25 cellular contexts compared by ENCODE assay signal in genomic region chr9:86695904-86696424, GRCh38.
DNase-seq lines count a peak whose midpoint lies in the region; ATAC-seq, FAIRE-seq and TF ChIP-seq lines count a peak whose summit lies in the region.
"Had no signal": no experiment of that assay in that cellular context is flagged by ENCODE, and none has a peak within 500 bp of the region (broad histone marks: within the 10 kb centered on the region; RNA-seq: fewer than 3 reads in every experiment).

No MANE protein-coding gene starts in this region.

- intact Hi-C loops in activated CD4-positive, alpha-beta T cell treated with anti-CD3 and anti-CD28 coated beads for 36 hours (cut with DNase I, micrococcal nuclease): no loop called here
- intact Hi-C loops in upper lobe of right lung (cut with DNase I) (no loop called here), aorta (cut with DNase I) (no loop called here)

- H3K79me2 ChIP-seq in H1 (ENCODE audit: control insufficient read depth in 1 of 2, insufficient read depth in 2 of 2, low read length in 2 of 2): no peaks in the 10 kb centered on the region
- no peaks in the 10 kb centered on the region for H3K79me2 ChIP-seq in keratinocyte (ENCODE audit: control insufficient read depth, insufficient read depth, low read length)

- H3K4me3 Mint-ChIP-seq in activated CD4-positive, alpha-beta T cell treated with anti-CD3 and anti-CD28 coated beads for 36 hours: no peak overlapping the region
- H3K4me3 Mint-ChIP-seq: activated CD4-positive, alpha-beta T cell treated with anti-CD3 and anti-CD28 coated beads, Interleukin-2, amount 10 ng/mL, durations not matched to agents 7 days and 5 days; activated CD8-positive, alpha-beta memory T cell treated with anti-CD3 and anti-CD28 coated beads, Interleukin-2, amount 10 ng/mL, durations not matched to agents 7 days and 5 days; activated naive CD4-positive, alpha-beta T cell treated with anti-CD3 and anti-CD28 coated beads, Interleukin-2, amount 50 U/mL, for 24 hours had no signal

- no peak overlapping the region for H3K9ac ChIP-seq in H1 (replicated peaks in 1 of 4; ENCODE audit: extremely low read depth in 1 of 4, low read depth in 3 of 4, low read length in 3 of 4)
- no peak overlapping the region for H3K9ac ChIP-seq in keratinocyte (ENCODE audit: control insufficient read depth, extremely low read depth, insufficient read depth, low read length)

- no peaks in the 10 kb centered on the region for H4K20me1 ChIP-seq in H1 (replicated peaks in 1 of 2; ENCODE audit: control insufficient read depth in 1 of 2, insufficient read depth in 2 of 2, low read length in 2 of 2)
- H4K20me1 ChIP-seq in keratinocyte (ENCODE audit: control insufficient read depth, extremely low read depth, insufficient read depth, low read length): no peaks in the 10 kb centered on the region

- H3K4me3 ChIP-seq in A549 (no peak overlapping the region), H1 (ENCODE audit: extremely low read depth in 1 of 4, insufficient read depth in 2 of 4, low read depth in 3 of 4, low read length in 4 of 4) (no peak overlapping the region), keratinocyte (ENCODE audit: control insufficient read depth in 2 of 3, extremely low read depth in 1 of 3, insufficient read depth in 2 of 3, low read depth in 1 of 3, low read length in 3 of 3) (no peak overlapping the region), upper lobe of right lung (no peak overlapping the region), aorta (ENCODE audit: low read length in 2 of 2) (no peak overlapping the region)
- H3K4me3 ChIP-seq: dorsolateral prefrontal cortex, lung, skin epidermis had no signal

- H2AK5ac ChIP-seq in H1 (ENCODE audit: low read depth, low read length): no peak overlapping the region

- no peak overlapping the region for H3K18ac ChIP-seq in H1 (ENCODE audit: extremely low read depth, low read length)

- H3K27ac ChIP-seq in A549: no peak overlapping the region
- H3K27ac ChIP-seq in H1 (ENCODE audit: low read depth, low read length): no peak overlapping the region
- H3K27ac ChIP-seq in keratinocyte (ENCODE audit: control insufficient read depth, insufficient read depth, low read length): peak overlapping the region; percentile 13
- no peak overlapping the region for H3K27ac ChIP-seq in upper lobe of right lung
- H3K27ac ChIP-seq in aorta (ENCODE audit: low read depth in 1 of 2, low read length in 2 of 2): no peak overlapping the region
- H3K27ac ChIP-seq: dorsolateral prefrontal cortex, VCaP had no signal

- H2BK12ac ChIP-seq in H1 (ENCODE audit: low read depth, low read length): no peak overlapping the region

- no peak for FAIRE-seq in A549 (lab: Jason Lieb, UNC)
- FAIRE-seq in H54 (lab: Jason Lieb, UNC): peak; percentile 83
- no peak for FAIRE-seq in H1 (lab: Jason Lieb, UNC)
- peak; percentile 59 for FAIRE-seq in keratinocyte (lab: Jason Lieb, UNC)
- FAIRE-seq: A204.1 had no signal

- H3K9me3 Mint-ChIP-seq in activated CD4-positive, alpha-beta T cell treated with anti-CD3 and anti-CD28 coated beads for 36 hours (ENCODE audit: low read depth): no peaks in the 10 kb centered on the region
- H3K9me3 Mint-ChIP-seq: activated CD4-positive, alpha-beta T cell treated with anti-CD3 and anti-CD28 coated beads, Interleukin-2, amount 10 ng/mL, durations not matched to agents 7 days and 5 days; activated naive CD4-positive, alpha-beta T cell treated with anti-CD3 and anti-CD28 coated beads, Interleukin-2, amount 50 U/mL, for 24 hours had no signal

- H2BK5ac ChIP-seq in H1 (ENCODE audit: low read depth, low read length): no peak overlapping the region

- H3K23me2 ChIP-seq in H1 (ENCODE audit: low read depth, low read length): no peaks in the 10 kb centered on the region

- no peaks in the 10 kb centered on the region for H3K9me1 ChIP-seq in keratinocyte (ENCODE audit: control insufficient read depth, extremely low read depth, insufficient read depth, low read length)

- H3K4ac ChIP-seq in H1 (replicated peaks; ENCODE audit: insufficient read length, low read depth, low read length): no peak overlapping the region

- H3K27me3 Mint-ChIP-seq in activated CD4-positive, alpha-beta T cell treated with anti-CD3 and anti-CD28 coated beads for 36 hours: peaks cover 3% of the 10 kb centered on the region

- H3K27ac Mint-ChIP-seq in activated CD4-positive, alpha-beta T cell treated with anti-CD3 and anti-CD28 coated beads for 36 hours: no peak overlapping the region
- H3K27ac Mint-ChIP-seq: activated CD4-positive, alpha-beta T cell treated with anti-CD3 and anti-CD28 coated beads, Interleukin-2, amount 10 ng/mL, durations not matched to agents 7 days and 5 days; activated CD8-positive, alpha-beta memory T cell treated with anti-CD3 and anti-CD28 coated beads, Interleukin-2, amount 10 ng/mL, durations not matched to agents 7 days and 5 days; activated naive CD4-positive, alpha-beta T cell treated with anti-CD3 and anti-CD28 coated beads, Interleukin-2, amount 50 U/mL, for 24 hours had no signal

- TF ChIP-seq RAD21 in A549 (conservative IDR thresholded peaks at IDR 0.05 in 1 of 2, IDR thresholded peaks at IDR 0.05 in 1 of 2) (no peak), H1 (IDR thresholded peaks at IDR 0.05 in 1 of 2, conservative IDR thresholded peaks at IDR 0.05 in 1 of 2; ENCODE audit: low read depth in 2 of 2, low read length in 2 of 2) (no peak)

- dilution Hi-C loops in keratinocyte (cut with MboI; ENCODE audit: extremely low pct_ligation_motif_present, low sequenced_read_pairs): no loop called here

- TF ChIP-seq CTCF in A549 (IDR thresholded peaks at IDR 0.05) (no peak), H1 (IDR thresholded peaks at IDR 0.05; ENCODE audit: control extremely low read depth in 1 of 3, insufficient read depth in 1 of 3, low read depth in 1 of 3, low read length in 3 of 3) (no peak), keratinocyte (optimal IDR thresholded peaks at IDR 0.05 in 1 of 3, IDR thresholded peaks at IDR 0.05 in 1 of 3, conservative IDR thresholded peaks at IDR 0.05 in 1 of 3; ENCODE audit: extremely low read depth in 1 of 3, insufficient read depth in 2 of 3, low read length in 3 of 3) (no peak), upper lobe of right lung (IDR thresholded peaks at IDR 0.05) (no peak)

- WGBS in A549 (ENCODE audit: missing lambda C conversion rate): 49% methylated on average over 3 of the region's 3 CpGs
- 100% methylated on average over 3 of the region's 3 CpGs; no CpG with 5 or more reads in 1 of the 2 experiments for WGBS in H1 (ENCODE audit: extremely low coverage in 1 of 2, insufficient coverage in 1 of 2, insufficient read length in 1 of 2, insufficient replicate concordance in 2 of 2, low coverage in 1 of 2, low lambda C conversion rate in 2 of 2, missing lambda C conversion rate in 1 of 2), 2 experiments
- 95 to 98% methylated on average over 3 of the region's 3 CpGs for WGBS in aorta, 2 donors

- H3K4me2 ChIP-seq in A549 (no peak overlapping the region), H1 (ENCODE audit: insufficient read depth in 1 of 2, low read depth in 2 of 2, low read length in 2 of 2) (no peak overlapping the region), keratinocyte (ENCODE audit: control insufficient read depth, extremely low read depth, insufficient read depth, low read depth, low read length) (peak overlapping the region; percentile 38)

- no peak overlapping the region for H4K5ac ChIP-seq in H1 (ENCODE audit: insufficient read length, low read depth, low read length)

- H3K4me1 ChIP-seq in A549: no peaks in the 10 kb centered on the region
- H3K4me1 ChIP-seq in H1 (replicated peaks in 1 of 4; ENCODE audit: control insufficient read depth in 3 of 4, insufficient read depth in 4 of 4, low read length in 3 of 4): no peaks in the 10 kb centered on the region
- H3K4me1 ChIP-seq in keratinocyte (ENCODE audit: control insufficient read depth, extremely low read depth, insufficient read depth, low read length): peaks cover 15% of the 10 kb centered on the region
- H3K4me1 ChIP-seq in upper lobe of right lung: no peaks in the 10 kb centered on the region
- peaks cover 0 to 2% of the 10 kb centered on the region in 2 donors for H3K4me1 ChIP-seq in aorta (ENCODE audit: control insufficient read depth in 1 of 2, insufficient read depth in 2 of 2, low read length in 2 of 2)

- no peak overlapping the region for H4K8ac ChIP-seq in H1 (ENCODE audit: extremely low read depth, insufficient read depth, low read length)

- no peak overlapping the region for H2BK15ac ChIP-seq in H1 (ENCODE audit: low read length)

- TF ChIP-seq EP300 in A549 (IDR thresholded peaks at IDR 0.05) (no peak), H1 (IDR thresholded peaks at IDR 0.05; ENCODE audit: borderline replicate concordance in 1 of 2, low read depth in 2 of 2, low read length in 2 of 2) (no peak)

- POLR2A ChIA-PET in A549 (lab: Yijun Ruan, JAX): no interaction called here
- POLR2A ChIA-PET in H1 (lab: Charles Lee; ENCODE audit: partially characterized antibody): no interaction called here
- POLR2A ChIA-PET in activated CD4-positive, alpha-beta T cell treated with anti-CD3 and anti-CD28 coated beads for 36 hours (lab: Charles Lee): no interaction called here

- ATAC-seq in A549: no peak
- no peak for ATAC-seq in HG02981 (IDR thresholded peaks at IDR 0.05; ENCODE audit: unreplicated experiment)
- no peak for ATAC-seq in activated CD4-positive, alpha-beta T cell treated with anti-CD3 and anti-CD28 coated beads for 36 hours
- ATAC-seq in upper lobe of right lung: no peak
- no peak for ATAC-seq in aorta (ENCODE audit: low FRiP score)
- ATAC-seq: activated CD8-positive, alpha-beta memory T cell treated with anti-CD3 and anti-CD28 coated beads, Interleukin-2, amount 10 ng/mL, durations not matched to agents 7 days and 5 days had no signal

- H3K9me3 ChIP-seq in A549: no peaks in the 10 kb centered on the region
- no peaks in the 10 kb centered on the region for H3K9me3 ChIP-seq in H1 (ENCODE audit: insufficient read depth in 2 of 2, low read depth in 1 of 2, low read length in 1 of 2)
- no peaks in the 10 kb centered on the region for H3K9me3 ChIP-seq in keratinocyte (ENCODE audit: control insufficient read depth, low read depth, low read length)
- H3K9me3 ChIP-seq in upper lobe of right lung: no peaks in the 10 kb centered on the region
- H3K9me3 ChIP-seq in aorta (ENCODE audit: control insufficient read depth, low read length): no peaks in the 10 kb centered on the region

- H4K91ac ChIP-seq in H1 (replicated peaks; ENCODE audit: insufficient read length, low read length): no peak overlapping the region

- H3K27me3 ChIP-seq in H1 (replicated peaks in 1 of 4; ENCODE audit: control insufficient read depth in 3 of 4, extremely low read depth in 1 of 4, insufficient read depth in 3 of 4, low read length in 3 of 4): no peaks in the 10 kb centered on the region
- H3K27me3 ChIP-seq in keratinocyte (ENCODE audit: control insufficient read depth, extremely low read depth, insufficient read depth, low read length): no peaks in the 10 kb centered on the region
- no peaks in the 10 kb centered on the region for H3K27me3 ChIP-seq in upper lobe of right lung
- H3K27me3 ChIP-seq in aorta (ENCODE audit: control insufficient read depth in 1 of 2, insufficient read depth in 2 of 2, low read length in 1 of 2): peaks cover 0 to 1% of the 10 kb centered on the region in 2 donors
- H3K27me3 ChIP-seq: dorsolateral prefrontal cortex had no signal

- no peak overlapping the region for H3K56ac ChIP-seq in H1 (replicated peaks; ENCODE audit: insufficient read length, low read depth, low read length)

- H3K36me3 Mint-ChIP-seq in activated CD4-positive, alpha-beta T cell treated with anti-CD3 and anti-CD28 coated beads for 36 hours (ENCODE audit: low read depth): no peaks in the 10 kb centered on the region
- H3K36me3 Mint-ChIP-seq: activated CD8-positive, alpha-beta memory T cell treated with anti-CD3 and anti-CD28 coated beads, Interleukin-2, amount 10 ng/mL, durations not matched to agents 7 days and 5 days; activated naive CD4-positive, alpha-beta T cell treated with anti-CD3 and anti-CD28 coated beads, Interleukin-2, amount 50 U/mL, for 24 hours had no signal

- no peaks in the 10 kb centered on the region for H3K79me1 ChIP-seq in H1 (ENCODE audit: low read depth, low read length)

- CTCF ChIA-PET in A549 (lab: Yijun Ruan, JAX) (interaction anchor here (1.5 kb wide), 1 partner anchor 10 kb away, joined by 5 read pairs; no protein-coding TSS in a partner anchor), H1 (lab: Charles Lee; ENCODE audit: partially characterized antibody) (interaction anchor here (0.6 to 1.2 kb wide), 2 partner anchors 58 to 253 kb away, joined by 3 to 4 read pairs; no protein-coding TSS in a partner anchor)
- CTCF ChIA-PET in activated CD4-positive, alpha-beta T cell treated with anti-CD3 and anti-CD28 coated beads for 36 hours (lab: Charles Lee): interaction anchor here (1.1 kb wide), 1 partner anchor 12 kb away, joined by 3 read pairs; no protein-coding TSS in a partner anchor

- no peak overlapping the region for H3K23ac ChIP-seq in H1 (ENCODE audit: insufficient read length)

- H3K4me1 Mint-ChIP-seq in activated CD4-positive, alpha-beta T cell treated with anti-CD3 and anti-CD28 coated beads for 36 hours: no peaks in the 10 kb centered on the region
- H3K4me1 Mint-ChIP-seq: activated CD4-positive, alpha-beta T cell treated with anti-CD3 and anti-CD28 coated beads, Interleukin-2, amount 10 ng/mL, durations not matched to agents 7 days and 5 days; activated CD8-positive, alpha-beta memory T cell treated with anti-CD3 and anti-CD28 coated beads, Interleukin-2, amount 10 ng/mL, durations not matched to agents 7 days and 5 days; activated naive CD4-positive, alpha-beta T cell treated with anti-CD3 and anti-CD28 coated beads, Interleukin-2, amount 50 U/mL, for 24 hours had no signal

- no peak overlapping the region for H2AFZ ChIP-seq in H1 (ENCODE audit: low read length)
- peak overlapping the region; percentile 52 for H2AFZ ChIP-seq in keratinocyte (ENCODE audit: control insufficient read depth, low read length)

- H2BK120ac ChIP-seq in H1 (replicated peaks; ENCODE audit: low read depth, low read length): no peak overlapping the region

- no peak for DNase-seq in A549 (ENCODE audit: low read depth in 1 of 2, low spot score in 1 of 2)
- DNase-seq in H54 (ENCODE audit: insufficient read length, low spot score): no peak
- DNase-seq in H1 (ENCODE audit: low read depth in 1 of 2, low spot score in 2 of 2): no peak
- no peak for DNase-seq in keratinocyte (ENCODE audit: low read depth, low spot score)
- DNase-seq in activated CD4-positive, alpha-beta T cell treated with anti-CD3 and anti-CD28 coated beads for 36 hours: no peak
- no peak for DNase-seq in upper lobe of right lung
- no peak for DNase-seq in aorta
- DNase-seq: activated CD4-positive, alpha-beta T cell treated with anti-CD3 and anti-CD28 coated beads, Interleukin-2, amount 10 ng/mL, durations not matched to agents 7 days and 5 days; activated CD8-positive, alpha-beta memory T cell treated with anti-CD3 and anti-CD28 coated beads, Interleukin-2, amount 10 ng/mL, durations not matched to agents 7 days and 5 days; DMS53; dorsolateral prefrontal cortex; islet precursor cell; NCI-H1092 treated with DMSO at 0.1 percent for 48 hours; NCI-H187 treated with DMSO at 0.1 percent for 48 hours; NCI-H748 treated with DMSO at 0.1 percent for 48 hours; nucleus accumbens; OCI-M1; stimulated activated CD4-positive, alpha-beta T cell treated with anti-CD3 and anti-CD28 coated beads, Interleukin-2, amount 100 ng/mL, for 24 hours; substantia nigra had no signal

- H3K14ac ChIP-seq in H1 (ENCODE audit: insufficient read length): no peak overlapping the region

- H3K36me3 ChIP-seq in H1 (ENCODE audit: control insufficient read depth in 2 of 4, insufficient read depth in 4 of 4, low read length in 3 of 4): no peaks in the 10 kb centered on the region
- H3K36me3 ChIP-seq in keratinocyte (ENCODE audit: control insufficient read depth in 2 of 2, extremely low read depth in 1 of 2, insufficient read depth in 2 of 2, low read length in 2 of 2): no peaks in the 10 kb centered on the region
- H3K36me3 ChIP-seq in upper lobe of right lung: no peaks in the 10 kb centered on the region
- H3K36me3 ChIP-seq in aorta (ENCODE audit: control insufficient read depth in 1 of 2, insufficient read depth in 2 of 2, low read length in 1 of 2): no peaks in the 10 kb centered on the region

- H2BK20ac ChIP-seq in H1 (ENCODE audit: low read length): no peak overlapping the region

- TF ChIP-seq POLR2A in A549 (IDR thresholded peaks at IDR 0.05; ENCODE audit: low read length) (no peak), H54 (IDR thresholded peaks at IDR 0.05; ENCODE audit: low read depth, low read length) (no peak), H1 (IDR thresholded peaks at IDR 0.05; ENCODE audit: control extremely low read depth in 1 of 2, low read depth in 2 of 2, low read length in 2 of 2) (no peak)

Comparison
In these comparisons a context has a peak if more than half of its experiments do, and no peak if none do; other contexts are left out.
1. Of the 18 proteins assayed by ChIP-seq in both H1 and A549: peak only in H1: none; only in A549: none; in both: MAFK; in neither: 17.